7 cellular contexts compared by ENCODE assay signal in genomic region chr1:58768971-58769808, GRCh38. TPM values are rescaled to one million over a fixed set of nuclear protein-coding genes. Genes with fewer than 3 reads are reported as not detected.
A peak's percentile ranks its signal among the peaks of the same experiment; 100 is the strongest.
DNase-seq lines count a peak whose midpoint lies in the region; ATAC-seq and TF ChIP-seq lines count a peak whose summit lies in the region.

No MANE protein-coding gene starts in this region.

- DNase-seq in GM03348 (ENCODE audit: low spot score) (peak; percentile 67), NCI-H146 treated with DMSO at 0.1 percent for 48 hours (lab: John Stamatoyannopoulos, UW; ENCODE audit: unreplicated experiment) (peak; percentile 62), epidermal melanocyte (ENCODE audit: insufficient read length, low spot score) (peak; percentile 74), mesothelial cell of epicardium (ENCODE audit: low spot score in 2 of 2, unreplicated experiment in 2 of 2) (peak; percentile 55 to 82), upper lobe of left lung (peak in 1 of 2 donors; percentile 72)
- peak; percentile 29 for DNase-seq in activated CD4-positive, alpha-beta T cell treated with anti-CD3 and anti-CD28 coated beads, Interleukin-2, amount 50 U/mL, for 1 hour

- H3K27me3 Mint-ChIP-seq in mesothelial cell of epicardium (ENCODE audit: low read depth): no peaks in the 10 kb centered on the region

- ATAC-seq in upper lobe of left lung (ENCODE audit: low FRiP score in 2 of 2) (peak in 1 of 2 donors; percentile 70), HG02938 (IDR thresholded peaks at IDR 0.05; ENCODE audit: unreplicated experiment) (no peak)

- H3K9me3 ChIP-seq in upper lobe of left lung: no peaks in the 10 kb centered on the region

- no peaks in the 10 kb centered on the region for H3K36me3 Mint-ChIP-seq in mesothelial cell of epicardium

- H3K27ac ChIP-seq in upper lobe of left lung: no peak overlapping the region

- TF ChIP-seq EP300 in upper lobe of left lung (IDR thresholded peaks at IDR 0.05): no peak

- peaks cover 17 to 26% (median 20%) of the 10 kb centered on the region in 4 donors for H3K4me1 ChIP-seq in upper lobe of left lung

- H3K4me3 ChIP-seq in upper lobe of left lung: no peak overlapping the region

- WGBS in upper lobe of left lung, 2 donors: 35 to 39% methylated on average over 19 to 22 of the region's 22 CpGs

- no peaks in the 10 kb centered on the region for H3K9me3 Mint-ChIP-seq in mesothelial cell of epicardium

- peaks cover 6% of the 10 kb centered on the region for H3K4me1 Mint-ChIP-seq in mesothelial cell of epicardium

- no peaks in the 10 kb centered on the region for H3K27me3 ChIP-seq in upper lobe of left lung

- H3K36me3 ChIP-seq in upper lobe of left lung: no peaks in the 10 kb centered on the region

- H3K4me3 Mint-ChIP-seq in mesothelial cell of epicardium: no peak overlapping the region

- TF ChIP-seq POLR2A in upper lobe of left lung (IDR thresholded peaks at IDR 0.05): no peak

- TF ChIP-seq CTCF in mesothelial cell of epicardium (IDR thresholded peaks at IDR 0.05; ENCODE audit: unreplicated experiment) (peak; percentile 77), upper lobe of left lung (IDR thresholded peaks at IDR 0.05) (peak; percentile 47 to 77 (median 63))

- no peak overlapping the region for H3K27ac Mint-ChIP-seq in mesothelial cell of epicardium

RNA-seq across cellular contexts. Expression of gene JUN, which starts 14.7 kb away (rescaled TPM):
- total RNA-seq in mesothelial cell of epicardium: 242 to 245 TPM (median 245 TPM) in 3 replicates
- 100 to 1,000 TPM; 142 to 400 (median 236) TPM for total RNA-seq in upper lobe of left lung
